ENCODE assay signal across 12 cellular contexts in the genomic region with DNA sequence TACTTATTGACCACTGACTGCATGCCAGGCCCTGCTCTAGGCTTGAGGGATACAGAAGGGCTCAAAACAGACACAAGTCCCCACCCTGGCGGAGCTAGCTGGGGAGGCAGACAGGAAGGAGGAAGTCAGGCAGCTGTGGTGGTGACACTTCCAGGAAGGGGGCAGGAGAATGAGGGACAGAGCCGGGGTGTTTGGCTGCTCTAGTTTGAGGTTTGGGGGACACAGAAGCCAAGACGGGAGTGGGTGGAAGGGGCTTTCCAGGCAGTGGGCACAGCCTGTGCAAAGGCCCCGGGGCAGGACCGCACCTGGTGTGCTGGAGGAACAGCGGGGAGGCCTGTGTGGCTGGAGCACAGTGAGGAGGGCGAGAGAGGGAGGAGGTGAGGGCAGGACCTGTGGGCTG. TPM values are rescaled to one million over a fixed set of nuclear protein-coding genes. Genes with fewer than 3 reads are reported as not detected.
DNase-seq lines count a peak whose midpoint lies in the region; TF ChIP-seq lines count a peak whose summit lies in the region.
"Had no signal": no experiment of that assay in that cellular context is flagged by ENCODE, and none has a peak within 500 bp of the region (broad histone marks: within the 10 kb centered on the region; RNA-seq: fewer than 3 reads in every experiment).

No MANE protein-coding gene starts in this region.

- no peak overlapping the region for H3K27ac ChIP-seq in CD4-positive, alpha-beta memory T cell (ENCODE audit: low read depth, low read length)
- H3K27ac ChIP-seq in endodermal cell (ENCODE audit: low read depth, low read length), result no peak overlapping the region
- H3K27ac ChIP-seq in ascending aorta, result no peak overlapping the region

- CTCF ChIA-PET in CD4-positive, alpha-beta memory T cell (lab: Charles Lee; ENCODE audit: partially characterized antibody), result no interaction called here

- no peaks in the 10 kb centered on the region for H3K27me3 ChIP-seq in CD4-positive, alpha-beta memory T cell (ENCODE audit: insufficient read depth, low read length)
- H3K27me3 ChIP-seq in endodermal cell (ENCODE audit: control insufficient read depth, insufficient read depth, low read length, poor library complexity, severe bottlenecking) (no peaks in the 10 kb centered on the region), ascending aorta (no peaks in the 10 kb centered on the region)

- in situ Hi-C loops in GM13977 (cut with MboI; ENCODE audit: low pct_unique_long_range_greater_than_20kb, low sequenced_read_pairs, unreplicated experiment), result no loop called here

- H3K27ac Mint-ChIP-seq in CD4-positive, alpha-beta memory T cell, result peak overlapping the region in 6 of 7 donors; percentile 15 to 76 (median 59)
- no peak overlapping the region for H3K27ac Mint-ChIP-seq in endodermal cell
- H3K27ac Mint-ChIP-seq: activated B cell treated with CpG ODN at 0.5 μM for 24 hours had no signal

- no peak overlapping the region for H3K4me3 ChIP-seq in CD4-positive, alpha-beta memory T cell (ENCODE audit: low read length in 2 of 2)
- H3K4me3 ChIP-seq in endodermal cell (ENCODE audit: low read length) (no peak overlapping the region), ascending aorta (no peak overlapping the region)

- peaks cover 14 to 31% of the 10 kb centered on the region in 2 donors for H3K36me3 Mint-ChIP-seq in CD4-positive, alpha-beta memory T cell
- H3K36me3 Mint-ChIP-seq in endodermal cell (ENCODE audit: low read depth), result peaks cover 10% of the 10 kb centered on the region

- DNase-seq in CD4-positive, alpha-beta memory T cell, result peak in 1 of 5 donors; percentile 31
- DNase-seq in UCSD-AML1 (lab: John Stamatoyannopoulos, UW; ENCODE audit: unreplicated experiment), result peak; percentile 26
- DNase-seq in endodermal cell, result peak; percentile 32
- DNase-seq in ascending aorta (ENCODE audit: low spot score in 2 of 2), result no peak
- no peak for DNase-seq in NCI-H1694 treated with DMSO at 0.1 percent for 48 hours (lab: John Stamatoyannopoulos, UW)
- no peak for DNase-seq in GM13977 (ENCODE audit: low spot score)
- DNase-seq: activated B cell treated with CpG ODN at 0.5 μM for 24 hours, left cardiac atrium, NCI-H2107, NCI-H748 treated with DMSO at 0.1 percent for 48 hours had no signal

- TF ChIP-seq CTCF in endodermal cell (conservative IDR thresholded peaks at IDR 0.05) (no peak), ascending aorta (IDR thresholded peaks at IDR 0.05) (no peak), GM13977 (IDR thresholded peaks at IDR 0.05; ENCODE audit: extremely low read depth, insufficient read depth, missing control alignments) (no peak)

- peak overlapping the region in 4 of 8 donors; percentile 21 to 60 (median 42) for H3K4me3 Mint-ChIP-seq in CD4-positive, alpha-beta memory T cell
- H3K4me3 Mint-ChIP-seq in endodermal cell, result no peak overlapping the region
- H3K4me3 Mint-ChIP-seq: activated B cell treated with CpG ODN at 0.5 μM for 24 hours had no signal

- POLR2A ChIA-PET in CD4-positive, alpha-beta memory T cell (lab: Charles Lee; ENCODE audit: partially characterized antibody), result interaction anchor here (1.7 kb wide), 1 partner anchor 22 kb away, joined by 3 read pairs; no protein-coding TSS in a partner anchor

- H3K27me3 Mint-ChIP-seq in CD4-positive, alpha-beta memory T cell, result peaks cover 0 to 2% of the 10 kb centered on the region in 2 donors
- H3K27me3 Mint-ChIP-seq in endodermal cell (ENCODE audit: insufficient read depth), result no peaks in the 10 kb centered on the region
- H3K27me3 Mint-ChIP-seq: activated B cell treated with CpG ODN at 0.5 μM for 24 hours had no signal

- peaks cover 12% of the 10 kb centered on the region for H3K4me1 ChIP-seq in CD4-positive, alpha-beta memory T cell (ENCODE audit: insufficient read depth, low read length)
- H3K4me1 ChIP-seq in endodermal cell (ENCODE audit: control insufficient read depth, insufficient read depth, low read length) (no peaks in the 10 kb centered on the region), ascending aorta (peaks cover 0 to 9% of the 10 kb centered on the region in 2 donors)

- H3K4me1 Mint-ChIP-seq in CD4-positive, alpha-beta memory T cell, result peaks cover 13 to 27% (median 22%) of the 10 kb centered on the region in 4 donors
- H3K4me1 Mint-ChIP-seq in endodermal cell, result no peaks in the 10 kb centered on the region

- H3K9me3 Mint-ChIP-seq in CD4-positive, alpha-beta memory T cell, result peaks cover 0 to 3% (median 0%) of the 10 kb centered on the region in 8 donors
- H3K9me3 Mint-ChIP-seq in endodermal cell, result no peaks in the 10 kb centered on the region
- H3K9me3 Mint-ChIP-seq: activated B cell treated with CpG ODN at 0.5 μM for 24 hours had no signal

- no peak overlapping the region for H3K9ac ChIP-seq in endodermal cell (ENCODE audit: extremely low read depth, low read length, poor library complexity, severe bottlenecking)

- intact Hi-C loops in CD4-positive, alpha-beta memory T cell (cut with micrococcal nuclease), result no loop called here
- intact Hi-C loops in ascending aorta (cut with DNase I), result no loop called here

- 83 to 100% methylated on average over 5 to 7 of the region's 7 CpGs for WGBS in endodermal cell (ENCODE audit: insufficient coverage in 1 of 2, insufficient read length in 1 of 2), 2 experiments

- H3K36me3 ChIP-seq in CD4-positive, alpha-beta memory T cell (ENCODE audit: insufficient read depth, low read length), result peaks cover 19% of the 10 kb centered on the region
- no peaks in the 10 kb centered on the region for H3K36me3 ChIP-seq in endodermal cell (ENCODE audit: control insufficient read depth, insufficient read depth, low read length)
- peaks cover 26 to 36% of the 10 kb centered on the region in 2 donors for H3K36me3 ChIP-seq in ascending aorta

- no peaks in the 10 kb centered on the region for H3K9me3 ChIP-seq in CD4-positive, alpha-beta memory T cell (ENCODE audit: control insufficient read depth in 1 of 2, low read length in 2 of 2)
- H3K9me3 ChIP-seq in endodermal cell (ENCODE audit: control insufficient read depth, low read length) (no peaks in the 10 kb centered on the region), ascending aorta (no peaks in the 10 kb centered on the region)

RNA-seq across cellular contexts. Expression of a gene that starts 4.0 kb away (rescaled TPM):
- 10 to 100 TPM; 36.7 to 38.6 TPM for total RNA-seq in CD4-positive, alpha-beta memory T cell
- polyA plus RNA-seq in CD4-positive, alpha-beta memory T cell, result 100 to 1,000 TPM; 102 to 107 TPM
- 10 to 100 TPM; 38.1 to 38.9 TPM for total RNA-seq in endodermal cell
- polyA plus RNA-seq in endodermal cell (2013, experiment 1 of 2), result 41.9 TPM
- polyA plus RNA-seq in endodermal cell (2013, experiment 2 of 2), result 32.2 TPM
- 34.9 TPM for total RNA-seq in ascending aorta

RNA-seq across cellular contexts. Expression of a gene that starts 5.0 kb away (rescaled TPM):
- 10 to 100 TPM; 83.4 to 86.3 TPM for total RNA-seq in CD4-positive, alpha-beta memory T cell
- polyA plus RNA-seq in CD4-positive, alpha-beta memory T cell, result 10 to 100 TPM; 33.1 to 37.0 TPM
- total RNA-seq in endodermal cell (10 to 100 TPM; 27.5 to 42.2 TPM), ascending aorta (58.9 TPM)
- 23.5 TPM for polyA plus RNA-seq in endodermal cell (2013, experiment 1 of 2)
- 22.8 TPM for polyA plus RNA-seq in endodermal cell (2013, experiment 2 of 2)

RNA-seq across cellular contexts. Expression of a gene that starts 5.5 kb away (rescaled TPM):
- total RNA-seq in CD4-positive, alpha-beta memory T cell, result not detected
- polyA plus RNA-seq in CD4-positive, alpha-beta memory T cell, result not detected
- total RNA-seq in endodermal cell (not detected), ascending aorta (not detected)
- polyA plus RNA-seq in endodermal cell (2013, experiment 1 of 2), result not detected
- not detected for polyA plus RNA-seq in endodermal cell (2013, experiment 2 of 2)
- total RNA-seq: activated B cell treated with CpG ODN at 0.5 μM for 24 hours, left cardiac atrium, pulmonary artery endothelial cell, temporal lobe had no signal

RNA-seq across cellular contexts. Expression of a gene that starts 19.7 kb away (rescaled TPM):
- total RNA-seq in CD4-positive, alpha-beta memory T cell, result 1 to 10 TPM; 7.2 to 9.6 TPM
- polyA plus RNA-seq in CD4-positive, alpha-beta memory T cell, result 10 to 100 TPM; 19.4 to 27.7 TPM
- 1 to 10 TPM; 5.7 to 5.8 TPM for total RNA-seq in endodermal cell
- polyA plus RNA-seq in endodermal cell (2013, experiment 1 of 2), result 2.2 TPM
- 1.4 TPM for polyA plus RNA-seq in endodermal cell (2013, experiment 2 of 2)
- total RNA-seq in ascending aorta, result not detected

RNA-seq across cellular contexts. Expression of a gene that starts 58.3 kb away (rescaled TPM):
- 10 to 100 TPM; 20.2 to 21.1 TPM for total RNA-seq in CD4-positive, alpha-beta memory T cell
- 10 to 100 TPM; 17.6 to 23.4 TPM for polyA plus RNA-seq in CD4-positive, alpha-beta memory T cell
- total RNA-seq in endodermal cell, result 10 to 100 TPM; 15.7 to 25.9 TPM
- 6.2 TPM for polyA plus RNA-seq in endodermal cell (2013, experiment 1 of 2)
- 3.4 TPM for polyA plus RNA-seq in endodermal cell (2013, experiment 2 of 2)
- total RNA-seq in ascending aorta, result 12.6 TPM
- total RNA-seq: pulmonary artery endothelial cell had no signal

Comparison
In these comparisons a context has a peak if more than half of its experiments do, and no peak if none do; other contexts are left out.
1. DNase-seq: peak in UCSD-AML1 (single experiment) and endodermal cell (single experiment); none in ascending aorta (0 of 2), NCI-H1694 treated with DMSO at 0.1 percent for 48 hours (single experiment) and GM13977 (single experiment).